ENCODE assay signal across 1 cellular context in the genomic region with DNA sequence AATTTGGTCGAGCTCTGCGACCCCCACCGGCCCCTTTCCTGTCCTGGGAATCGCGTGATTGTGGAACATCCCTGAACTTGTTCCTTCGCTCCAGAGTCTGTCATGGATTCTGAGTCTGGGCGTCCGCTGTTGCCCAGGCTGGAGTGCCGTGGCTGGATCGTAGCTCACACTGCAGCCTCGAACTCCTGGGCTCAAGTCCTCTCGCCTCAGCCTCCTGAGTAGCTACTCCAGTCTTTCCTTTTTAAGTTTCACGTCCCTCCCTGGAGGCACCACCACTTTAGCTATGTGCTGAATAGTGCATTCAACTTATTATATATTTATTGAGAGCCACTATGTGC.
TF ChIP-seq lines count a peak whose summit lies in the region.

No MANE protein-coding gene starts in this region.

TF ChIP-seq in HCT116, 20 proteins besides CTCF, POLR2A, EP300 and RAD21 (continued from another document):
- TF ChIP-seq, protein P1, sequence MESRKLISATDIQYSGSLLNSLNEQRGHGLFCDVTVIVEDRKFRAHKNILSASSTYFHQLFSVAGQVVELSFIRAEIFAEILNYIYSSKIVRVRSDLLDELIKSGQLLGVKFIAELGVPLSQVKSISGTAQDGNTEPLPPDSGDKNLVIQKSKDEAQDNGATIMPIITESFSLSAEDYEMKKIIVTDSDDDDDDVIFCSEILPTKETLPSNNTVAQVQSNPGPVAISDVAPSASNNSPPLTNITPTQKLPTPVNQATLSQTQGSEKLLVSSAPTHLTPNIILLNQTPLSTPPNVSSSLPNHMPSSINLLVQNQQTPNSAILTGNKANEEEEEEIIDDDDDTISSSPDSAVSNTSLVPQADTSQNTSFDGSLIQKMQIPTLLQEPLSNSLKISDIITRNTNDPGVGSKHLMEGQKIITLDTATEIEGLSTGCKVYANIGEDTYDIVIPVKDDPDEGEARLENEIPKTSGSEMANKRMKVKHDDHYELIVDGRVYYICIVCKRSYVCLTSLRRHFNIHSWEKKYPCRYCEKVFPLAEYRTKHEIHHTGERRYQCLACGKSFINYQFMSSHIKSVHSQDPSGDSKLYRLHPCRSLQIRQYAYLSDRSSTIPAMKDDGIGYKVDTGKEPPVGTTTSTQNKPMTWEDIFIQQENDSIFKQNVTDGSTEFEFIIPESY (IDR thresholded peaks at IDR 0.05; ENCODE audit: extremely low read depth, insufficient replicate concordance, low read length), result no peak
- TF ChIP-seq POLR2AphosphoS5 (IDR thresholded peaks at IDR 0.05; ENCODE audit: low read depth, low read length), result no peak
